In the genomic region with DNA sequence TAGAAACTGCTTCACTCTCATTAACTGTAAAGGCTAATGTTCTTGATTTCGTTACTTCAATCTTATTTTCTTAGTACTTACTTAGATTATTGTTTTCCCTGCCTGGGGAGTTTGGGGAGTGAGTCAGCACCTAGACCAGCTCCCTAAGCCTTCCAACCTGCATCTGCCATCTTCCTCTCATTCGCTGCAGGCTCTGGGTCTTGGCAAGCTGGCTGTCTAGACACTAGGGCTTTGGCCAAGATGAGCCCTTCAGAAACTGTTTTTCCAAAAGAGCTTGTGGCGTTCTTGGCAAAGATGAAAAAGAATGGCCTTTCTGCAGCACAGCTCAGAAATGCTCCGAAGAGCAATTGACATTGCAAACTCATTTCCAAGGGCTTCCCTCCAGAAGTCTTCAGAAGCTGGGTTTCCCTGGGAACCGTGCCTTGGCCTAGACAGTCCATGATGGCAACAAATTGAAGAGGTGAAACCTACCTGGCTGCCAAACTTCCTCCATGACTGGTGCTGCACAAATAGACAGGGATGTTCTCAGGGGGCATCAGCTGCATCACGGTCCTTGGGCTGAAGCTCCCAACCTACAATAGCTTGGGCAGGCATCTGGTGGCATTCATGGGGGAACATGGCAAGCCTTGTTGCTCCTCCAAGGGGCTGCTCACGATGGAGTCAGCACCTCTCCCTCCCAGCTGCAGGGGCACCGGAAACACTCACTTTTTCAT, we compare ENCODE assay signal across 29 cellular contexts.
A peak's percentile ranks its signal among the peaks of the same experiment; 100 is the strongest.
DNase-seq lines count a peak whose midpoint lies in the region; ATAC-seq and TF ChIP-seq lines count a peak whose summit lies in the region.
"Had no signal": no experiment of that assay in that cellular context is flagged by ENCODE, and none has a peak within 500 bp of the region (broad histone marks: within the 10 kb centered on the region; RNA-seq: fewer than 3 reads in every experiment).

No MANE protein-coding gene starts in this region.

- TF ChIP-seq EP300 in esophagus muscularis mucosa (IDR thresholded peaks at IDR 0.05): no peak

- peaks cover 0 to 14% (median 0%) of the 10 kb centered on the region in 4 donors for H3K27me3 ChIP-seq in esophagus muscularis mucosa
- H3K27me3 ChIP-seq: pancreas had no signal

- no peaks in the 10 kb centered on the region for H3K4me1 ChIP-seq in esophagus muscularis mucosa
- H3K4me1 ChIP-seq: pancreas, suprapubic skin had no signal

- WGBS in esophagus muscularis mucosa: 88% methylated on average over 6 of the region's 8 CpGs

- in situ Hi-C loops in G401 (cut with HindIII; ENCODE audit: low sequenced_read_pairs): no loop called here

- no peak overlapping the region for H3K4me3 Mint-ChIP-seq in activated T-helper 17 cell treated with anti-CD3 and anti-CD28 coated beads, Interleukin-2, amount 50 U/mL, for 72 hours
- H3K4me3 Mint-ChIP-seq: activated B cell treated with CpG ODN at 0.5 μM for 24 hours; activated T-cell treated with anti-CD3 and anti-CD28 coated beads, Interleukin-2, amount 50 U/mL, for 4 hours; brain; memory B cell; nephron progenitor cell; stimulated activated naive B cell treated with anti-CD40 and anti-IgM and Interleukin-4, amounts not matched to agents 10 μg/mL and 1 μg/mL and 100 μg/mL, for 72 hours; T-cell had no signal

- no peak overlapping the region for H3K27ac ChIP-seq in esophagus muscularis mucosa (replicated peaks in 1 of 4)
- H3K27ac ChIP-seq: dorsolateral prefrontal cortex, pancreas, RWPE1, suprapubic skin had no signal

- intact Hi-C loops in esophagus muscularis mucosa (cut with DNase I): no loop called here

- H3K36me3 Mint-ChIP-seq in activated T-helper 17 cell treated with anti-CD3 and anti-CD28 coated beads, Interleukin-2, amount 50 U/mL, for 72 hours (ENCODE audit: low read depth): no peaks in the 10 kb centered on the region
- H3K36me3 Mint-ChIP-seq: brain; memory B cell; stimulated activated naive B cell treated with anti-CD40 and anti-IgM and Interleukin-4, amounts not matched to agents 10 μg/mL and 1 μg/mL and 100 μg/mL, for 72 hours; T-cell had no signal

- peaks cover 20% of the 10 kb centered on the region for H3K27me3 Mint-ChIP-seq in activated T-helper 17 cell treated with anti-CD3 and anti-CD28 coated beads, Interleukin-2, amount 50 U/mL, for 72 hours

- ATAC-seq in activated T-helper 17 cell treated with anti-CD3 and anti-CD28 coated beads, Interleukin-2, amount 50 U/mL, for 72 hours (replicated peaks): no peak
- ATAC-seq in GM21390 (IDR thresholded peaks at IDR 0.05; ENCODE audit: unreplicated experiment): no peak
- ATAC-seq: activated T-cell treated with anti-CD3 and anti-CD28 coated beads, Interleukin-2, amount 50 U/mL, for 4 hours; K562; left colon; pancreas; stimulated activated naive B cell treated with anti-CD40 and anti-IgM and Interleukin-4, amounts not matched to agents 10 μg/mL and 1 μg/mL and 100 μg/mL, for 72 hours; T-cell had no signal

- DNase-seq in G401 (ENCODE audit: low spot score) (peak; percentile 77), NCI-H446 treated with DMSO at 0.1 percent for 48 hours (lab: John Stamatoyannopoulos, UW) (peak; percentile 79), esophagus muscularis mucosa (ENCODE audit: extremely low spot score) (peak; percentile 70), pons (ENCODE audit: low spot score) (peak; percentile 42), NCI-H345 (lab: John Stamatoyannopoulos, UW) (no peak), NCI-H526 treated with DMSO at 0.1 percent for 48 hours (lab: John Stamatoyannopoulos, UW) (no peak)
- DNase-seq: activated B cell treated with CpG ODN at 0.5 μM for 24 hours; activated CD4-positive, alpha-beta T cell treated with anti-CD3 and anti-CD28 coated beads, Interleukin-2, amount 50 U/mL, for 1 hour; activated T-cell treated with anti-CD3 and anti-CD28 coated beads, Interleukin-2, amount 50 U/mL, for 4 hours; DMS53; GF-D8; GOT3; left colon; NCI-H2081; NCI-H2227 treated with DMSO at 0.1 percent for 48 hours; NCI-H774; nephron progenitor cell; pancreas; small intestine; stimulated activated naive B cell treated with anti-CD40 and anti-IgM and Interleukin-4, amounts not matched to agents 10 μg/mL and 1 μg/mL and 100 μg/mL, for 72 hours; T-cell had no signal

- no peaks in the 10 kb centered on the region for H3K9me3 Mint-ChIP-seq in activated T-helper 17 cell treated with anti-CD3 and anti-CD28 coated beads, Interleukin-2, amount 50 U/mL, for 72 hours
- H3K9me3 Mint-ChIP-seq: activated B cell treated with CpG ODN at 0.5 μM for 24 hours; activated T-cell treated with anti-CD3 and anti-CD28 coated beads, Interleukin-2, amount 50 U/mL, for 4 hours; memory B cell; T-cell had no signal

- TF ChIP-seq POLR2A in esophagus muscularis mucosa (IDR thresholded peaks at IDR 0.05; ENCODE audit: low read depth): no peak

- no peak overlapping the region for H3K27ac Mint-ChIP-seq in activated T-helper 17 cell treated with anti-CD3 and anti-CD28 coated beads, Interleukin-2, amount 50 U/mL, for 72 hours
- H3K27ac Mint-ChIP-seq: activated B cell treated with CpG ODN at 0.5 μM for 24 hours; brain; memory B cell; nephron progenitor cell; stimulated activated naive B cell treated with anti-CD40 and anti-IgM and Interleukin-4, amounts not matched to agents 10 μg/mL and 1 μg/mL and 100 μg/mL, for 72 hours; T-cell had no signal

- H3K4me1 Mint-ChIP-seq in activated T-helper 17 cell treated with anti-CD3 and anti-CD28 coated beads, Interleukin-2, amount 50 U/mL, for 72 hours: no peaks in the 10 kb centered on the region
- H3K4me1 Mint-ChIP-seq: activated B cell treated with CpG ODN at 0.5 μM for 24 hours; brain; memory B cell; nephron progenitor cell; stimulated activated naive B cell treated with anti-CD40 and anti-IgM and Interleukin-4, amounts not matched to agents 10 μg/mL and 1 μg/mL and 100 μg/mL, for 72 hours; T-cell had no signal

- no peak overlapping the region for H3K4me3 ChIP-seq in esophagus muscularis mucosa
- H3K4me3 ChIP-seq: dorsolateral prefrontal cortex, K562, pancreas, suprapubic skin had no signal

- H3K36me3 ChIP-seq in esophagus muscularis mucosa: no peaks in the 10 kb centered on the region
- H3K36me3 ChIP-seq: pancreas, suprapubic skin had no signal

- peaks cover 0 to 3% (median 0%) of the 10 kb centered on the region in 4 donors for H3K9me3 ChIP-seq in esophagus muscularis mucosa
- H3K9me3 ChIP-seq: pancreas, suprapubic skin had no signal

- no peak for TF ChIP-seq CTCF in esophagus muscularis mucosa (IDR thresholded peaks at IDR 0.05)

Comparison
In these comparisons a context has a peak if more than half of its experiments do, and no peak if none do; other contexts are left out.
1. DNase-seq: peak in G401 (single experiment), NCI-H446 treated with DMSO at 0.1 percent for 48 hours (single experiment), esophagus muscularis mucosa (single experiment) and pons (single experiment); none in NCI-H345 (single experiment) and NCI-H526 treated with DMSO at 0.1 percent for 48 hours (single experiment).